In genomic region chr3:20080956-20081554, GRCh38 we compare ENCODE assay signal across 9 cellular contexts. TPM values are rescaled to one million over a fixed set of nuclear protein-coding genes. Genes with fewer than 3 reads are reported as not detected.
A peak's percentile ranks its signal among the peaks of the same experiment; 100 is the strongest.
DNase-seq lines count a peak whose midpoint lies in the region; ATAC-seq, FAIRE-seq and TF ChIP-seq lines count a peak whose summit lies in the region.
"Had no signal": no experiment of that assay in that cellular context is flagged by ENCODE, and none has a peak within 500 bp of the region (broad histone marks: within the 10 kb centered on the region; RNA-seq: fewer than 3 reads in every experiment).

No MANE protein-coding gene starts in this region.

- H3K9me3 ChIP-seq in OCI-LY3 (ENCODE audit: insufficient read depth, low read length) (no peaks in the 10 kb centered on the region), uterus (no peaks in the 10 kb centered on the region)
- H3K9me3 ChIP-seq: BLaER1 treated with 17β-estradiol and CSF1 and Interleukin-3, amounts not matched to agents 10 nM and 100 nM had no signal

- POLR2A ChIA-PET in activated CD4-positive, alpha-beta T cell treated with anti-CD3 and anti-CD28 coated beads for 36 hours (lab: Charles Lee) = no interaction called here

- ATAC-seq in activated CD4-positive, alpha-beta T cell treated with anti-CD3 and anti-CD28 coated beads for 36 hours = peak; percentile 97
- ATAC-seq in HG03095 (IDR thresholded peaks at IDR 0.05; ENCODE audit: unreplicated experiment) = peak; percentile 89
- ATAC-seq in memory B cell (ENCODE audit: low read depth) = peak; percentile 67
- no peak for ATAC-seq in HG03039 (IDR thresholded peaks at IDR 0.05; ENCODE audit: unreplicated experiment)

- DNase-seq in activated CD4-positive, alpha-beta T cell treated with anti-CD3 and anti-CD28 coated beads for 36 hours = peak; percentile 55
- DNase-seq in activated CD4-positive, alpha-beta T cell treated with anti-CD3 and anti-CD28 coated beads for 1 hour = no peak
- peak; percentile 64 for DNase-seq in bronchial epithelial cell (ENCODE audit: low read depth)
- DNase-seq in memory B cell (ENCODE audit: low spot score in 2 of 2) = peak in 1 of 2 donors; percentile 11
- DNase-seq in uterus = peak; percentile 28 to 49

- peak overlapping the region; percentile 23 for H3K4me2 ChIP-seq in OCI-LY3 (ENCODE audit: low read length)

- no peaks in the 10 kb centered on the region for H3K9me3 Mint-ChIP-seq in activated CD4-positive, alpha-beta T cell treated with anti-CD3 and anti-CD28 coated beads for 36 hours (ENCODE audit: low read depth)
- H3K9me3 Mint-ChIP-seq in memory B cell = no peaks in the 10 kb centered on the region

- H3K27ac Mint-ChIP-seq in activated CD4-positive, alpha-beta T cell treated with anti-CD3 and anti-CD28 coated beads for 36 hours = peak overlapping the region; percentile 37
- H3K27ac Mint-ChIP-seq in memory B cell = no peak overlapping the region

- intact Hi-C loops in activated CD4-positive, alpha-beta T cell treated with anti-CD3 and anti-CD28 coated beads for 36 hours (cut with DNase I, micrococcal nuclease) = no loop called here
- intact Hi-C loops in uterus (cut with DNase I; ENCODE audit: low total_unique reads) = no loop called here

- no peak for TF ChIP-seq POLR2A in uterus (IDR thresholded peaks at IDR 0.05)

- CTCF ChIA-PET in activated CD4-positive, alpha-beta T cell treated with anti-CD3 and anti-CD28 coated beads for 36 hours (lab: Charles Lee) = no interaction called here

- no peak for TF ChIP-seq CTCF in OCI-LY3 (IDR thresholded peaks at IDR 0.05; ENCODE audit: low read depth, low read length)
- no peak for TF ChIP-seq CTCF in bronchial epithelial cell (IDR thresholded peaks at IDR 0.05; ENCODE audit: insufficient read depth, low read length, severe bottlenecking)
- TF ChIP-seq CTCF in uterus (IDR thresholded peaks at IDR 0.05) = no peak

- no peaks in the 10 kb centered on the region for H4K20me1 ChIP-seq in OCI-LY3 (ENCODE audit: insufficient read depth, low read length)
- H4K20me1 ChIP-seq: BLaER1 treated with 17β-estradiol and CSF1 and Interleukin-3, amounts not matched to agents 10 nM and 100 nM had no signal

- H3K4me1 Mint-ChIP-seq in activated CD4-positive, alpha-beta T cell treated with anti-CD3 and anti-CD28 coated beads for 36 hours = peaks cover 19% of the 10 kb centered on the region
- peaks cover 17% of the 10 kb centered on the region for H3K4me1 Mint-ChIP-seq in memory B cell

- no peak overlapping the region for H3K4me3 ChIP-seq in OCI-LY3 (ENCODE audit: low read length)
- H3K4me3 ChIP-seq in bronchial epithelial cell (ENCODE audit: low read depth, low read length) = no peak overlapping the region
- no peak overlapping the region for H3K4me3 ChIP-seq in uterus
- H3K4me3 ChIP-seq: BLaER1 treated with 17β-estradiol and CSF1 and Interleukin-3, amounts not matched to agents 10 nM and 100 nM had no signal

- no peak overlapping the region for H3K27ac ChIP-seq in OCI-LY3 (ENCODE audit: low read length)
- H3K27ac ChIP-seq in uterus = no peak overlapping the region
- H3K27ac ChIP-seq: BLaER1 treated with 17β-estradiol and CSF1 and Interleukin-3, amounts not matched to agents 10 nM and 100 nM had no signal

- H3K79me2 ChIP-seq in OCI-LY3 (ENCODE audit: low read length) = no peaks in the 10 kb centered on the region

- no peak overlapping the region for H3K9ac ChIP-seq in OCI-LY3 (ENCODE audit: low read length)
- H3K9ac ChIP-seq: BLaER1 treated with 17β-estradiol and CSF1 and Interleukin-3, amounts not matched to agents 10 nM and 100 nM had no signal

- FAIRE-seq in bronchial epithelial cell (lab: Jason Lieb, UNC) = peak; percentile 88

- H3K4me1 ChIP-seq in OCI-LY3 (ENCODE audit: low read length) (peaks cover 15% of the 10 kb centered on the region), uterus (no peaks in the 10 kb centered on the region)

- H3K36me3 ChIP-seq in OCI-LY3 (replicated peaks; ENCODE audit: low read depth, low read length) = no peaks in the 10 kb centered on the region
- no peaks in the 10 kb centered on the region for H3K36me3 ChIP-seq in bronchial epithelial cell (ENCODE audit: control insufficient read depth, insufficient read depth, low read length)
- no peaks in the 10 kb centered on the region for H3K36me3 ChIP-seq in uterus

- no peak overlapping the region for H3K4me3 Mint-ChIP-seq in activated CD4-positive, alpha-beta T cell treated with anti-CD3 and anti-CD28 coated beads for 36 hours
- no peak overlapping the region for H3K4me3 Mint-ChIP-seq in memory B cell

- no peak overlapping the region for H2AFZ ChIP-seq in OCI-LY3 (ENCODE audit: low read depth, low read length)

- H3K27me3 ChIP-seq in OCI-LY3 (ENCODE audit: low read depth, low read length) (no peaks in the 10 kb centered on the region), bronchial epithelial cell (ENCODE audit: control insufficient read depth, insufficient read depth, low read length) (no peaks in the 10 kb centered on the region), uterus (no peaks in the 10 kb centered on the region)
- H3K27me3 ChIP-seq: BLaER1 treated with 17β-estradiol and CSF1 and Interleukin-3, amounts not matched to agents 10 nM and 100 nM had no signal

- H3K36me3 Mint-ChIP-seq in activated CD4-positive, alpha-beta T cell treated with anti-CD3 and anti-CD28 coated beads for 36 hours (ENCODE audit: low read depth) = peaks cover 4% of the 10 kb centered on the region
- H3K36me3 Mint-ChIP-seq in memory B cell = peaks cover 24% of the 10 kb centered on the region

- no peaks in the 10 kb centered on the region for H3K27me3 Mint-ChIP-seq in activated CD4-positive, alpha-beta T cell treated with anti-CD3 and anti-CD28 coated beads for 36 hours
- H3K27me3 Mint-ChIP-seq in memory B cell = no peaks in the 10 kb centered on the region

RNA-seq across cellular contexts. Expression of gene KAT2B, which starts 40.8 kb away (rescaled TPM):
- 10 to 100 TPM; 17.2 to 18.5 TPM for total RNA-seq in activated CD4-positive, alpha-beta T cell treated with anti-CD3 and anti-CD28 coated beads for 36 hours
- total RNA-seq in bronchial epithelial cell (1.6 and 5.8 TPM in 2 replicates), uterus (10 to 100 TPM; 12.8 to 52.1 (median 35.2) TPM)
